Comparison of ENCODE assay signal across 3 cellular contexts in the genomic region with DNA sequence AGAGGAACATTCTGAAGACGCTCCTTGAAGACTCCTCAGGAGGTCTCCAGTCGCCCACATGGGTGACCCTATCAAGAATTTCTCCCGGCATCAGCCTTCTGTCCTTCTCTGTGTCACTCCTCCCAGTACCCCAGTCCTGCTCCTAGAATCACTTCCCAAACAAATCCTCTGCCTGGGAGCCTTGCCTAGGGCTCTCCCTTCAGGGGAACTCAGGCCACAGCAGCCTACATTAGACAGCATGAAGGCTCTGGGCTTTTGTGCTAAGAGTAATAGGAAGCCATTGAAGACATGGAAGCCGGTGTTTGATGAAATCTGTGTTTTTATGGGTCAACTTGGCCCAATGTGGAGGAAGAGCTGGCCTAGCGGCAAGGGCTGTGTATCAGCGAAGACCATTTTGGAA. TPM values are rescaled to one million over a fixed set of nuclear protein-coding genes. Genes with fewer than 3 reads are reported as not detected.
"Had no signal": no experiment of that assay in that cellular context is flagged by ENCODE, and none has a peak within 500 bp of the region (broad histone marks: within the 10 kb centered on the region; RNA-seq: fewer than 3 reads in every experiment).

No MANE protein-coding gene starts in this region.

RNA-seq across cellular contexts. Expression of gene APOL4, which starts 13.7 kb away (rescaled TPM):
- total RNA-seq: activated B cell treated with CpG ODN at 0.5 μM for 24 hours; activated CD4-positive, alpha-beta T cell treated with anti-CD3 and anti-CD28 coated beads, Interleukin-2, amount 10 ng/mL, durations not matched to agents 24 days and 14 days; astrocyte had no signal
